In genomic region chr4:8278421-8279287, GRCh38 we compare ENCODE assay signal across 13 cellular contexts. TPM values are rescaled to one million over a fixed set of nuclear protein-coding genes. Genes with fewer than 3 reads are reported as not detected.
A peak's percentile ranks its signal among the peaks of the same experiment; 100 is the strongest.
DNase-seq lines count a peak whose midpoint lies in the region; ATAC-seq, FAIRE-seq and TF ChIP-seq lines count a peak whose summit lies in the region.
"Had no signal": no experiment of that assay in that cellular context is flagged by ENCODE, and none has a peak within 500 bp of the region (broad histone marks: within the 10 kb centered on the region; RNA-seq: fewer than 3 reads in every experiment).

No MANE protein-coding gene starts in this region.

- no peaks in the 10 kb centered on the region for H3K4me1 Mint-ChIP-seq in endodermal cell
- H3K4me1 Mint-ChIP-seq in stimulated activated memory B cell treated with anti-CD40 and anti-IgM and Interleukin-4, amounts not matched to agents 10 μg/mL and 1 μg/mL and 100 μg/mL, for 72 hours: no peaks in the 10 kb centered on the region
- H3K4me1 Mint-ChIP-seq: T-cell had no signal

- H2BK120ac ChIP-seq in mesendoderm (ENCODE audit: low read depth, low read length): no peak overlapping the region

- no peak for ATAC-seq in stimulated activated memory B cell treated with anti-CD40 and anti-IgM and Interleukin-4, amounts not matched to agents 10 μg/mL and 1 μg/mL and 100 μg/mL, for 72 hours
- ATAC-seq: T-cell had no signal

- H4K5ac ChIP-seq in mesendoderm (ENCODE audit: low read length): no peak overlapping the region

- H3K4me1 ChIP-seq in endodermal cell (ENCODE audit: control insufficient read depth, insufficient read depth, low read length) (no peaks in the 10 kb centered on the region), mesendoderm (ENCODE audit: control insufficient read depth, low read depth, low read length) (no peaks in the 10 kb centered on the region), testis (peaks cover 21% of the 10 kb centered on the region)

- WGBS in endodermal cell (ENCODE audit: insufficient coverage in 1 of 2, insufficient read length in 1 of 2), 2 experiments: 74 to 82% methylated on average over 5 to 17 of the region's 17 CpGs
- no CpG with 5 or more reads among the region's 17 CpGs for WGBS in mesendoderm (ENCODE audit: extremely low coverage, insufficient coverage, low lambda C conversion rate)
- WGBS in testis, 2 donors: 49% methylated on average over 15 to 17 of the region's 17 CpGs

- no peak overlapping the region for H2BK15ac ChIP-seq in mesendoderm (replicated peaks; ENCODE audit: low read depth)

- no peaks in the 10 kb centered on the region for H3K36me3 Mint-ChIP-seq in endodermal cell (ENCODE audit: low read depth)
- no peaks in the 10 kb centered on the region for H3K36me3 Mint-ChIP-seq in stimulated activated memory B cell treated with anti-CD40 and anti-IgM and Interleukin-4, amounts not matched to agents 10 μg/mL and 1 μg/mL and 100 μg/mL, for 72 hours
- H3K36me3 Mint-ChIP-seq: T-cell had no signal

- no peaks in the 10 kb centered on the region for H3K9me3 Mint-ChIP-seq in endodermal cell
- no peaks in the 10 kb centered on the region for H3K9me3 Mint-ChIP-seq in stimulated activated memory B cell treated with anti-CD40 and anti-IgM and Interleukin-4, amounts not matched to agents 10 μg/mL and 1 μg/mL and 100 μg/mL, for 72 hours
- H3K9me3 Mint-ChIP-seq: T-cell had no signal

- H3K4ac ChIP-seq in mesendoderm (ENCODE audit: low read depth, low read length): no peak overlapping the region

- no peak overlapping the region for H4K8ac ChIP-seq in mesendoderm (ENCODE audit: low read depth, low read length)

- H3K23ac ChIP-seq in mesendoderm (ENCODE audit: low read length): no peak overlapping the region

- peak overlapping the region; percentile 34 for H3K56ac ChIP-seq in mesendoderm (ENCODE audit: low read length)

- H3K27ac Mint-ChIP-seq in endodermal cell: peak overlapping the region; percentile 19
- no peak overlapping the region for H3K27ac Mint-ChIP-seq in stimulated activated memory B cell treated with anti-CD40 and anti-IgM and Interleukin-4, amounts not matched to agents 10 μg/mL and 1 μg/mL and 100 μg/mL, for 72 hours
- H3K27ac Mint-ChIP-seq: T-cell had no signal

- H3K9me3 ChIP-seq in endodermal cell (ENCODE audit: control insufficient read depth, low read length): no peaks in the 10 kb centered on the region
- no peaks in the 10 kb centered on the region for H3K9me3 ChIP-seq in testis

- H3K4me3 Mint-ChIP-seq in endodermal cell: no peak overlapping the region
- no peak overlapping the region for H3K4me3 Mint-ChIP-seq in stimulated activated memory B cell treated with anti-CD40 and anti-IgM and Interleukin-4, amounts not matched to agents 10 μg/mL and 1 μg/mL and 100 μg/mL, for 72 hours
- H3K4me3 Mint-ChIP-seq: T-cell had no signal

- no peaks in the 10 kb centered on the region for H3K27me3 ChIP-seq in endodermal cell (ENCODE audit: control insufficient read depth, insufficient read depth, low read length, poor library complexity, severe bottlenecking)
- H3K27me3 ChIP-seq in mesendoderm (ENCODE audit: insufficient read depth, low read length, poor library complexity): no peaks in the 10 kb centered on the region
- no peaks in the 10 kb centered on the region for H3K27me3 ChIP-seq in testis

- no peaks in the 10 kb centered on the region for H3K79me1 ChIP-seq in mesendoderm (ENCODE audit: low read length)

- H3K27me3 Mint-ChIP-seq in endodermal cell (ENCODE audit: insufficient read depth): no peaks in the 10 kb centered on the region
- peaks cover 55% of the 10 kb centered on the region for H3K27me3 Mint-ChIP-seq in stimulated activated memory B cell treated with anti-CD40 and anti-IgM and Interleukin-4, amounts not matched to agents 10 μg/mL and 1 μg/mL and 100 μg/mL, for 72 hours

- H3K36me3 ChIP-seq in endodermal cell (ENCODE audit: control insufficient read depth, insufficient read depth, low read length): no peaks in the 10 kb centered on the region
- no peaks in the 10 kb centered on the region for H3K36me3 ChIP-seq in mesendoderm (ENCODE audit: control insufficient read depth, insufficient read depth, low read length)
- H3K36me3 ChIP-seq in testis (ENCODE audit: low read depth, missing control alignments): no peaks in the 10 kb centered on the region

- H3K18ac ChIP-seq in mesendoderm (ENCODE audit: low read length): no peak overlapping the region

- no peak overlapping the region for H2BK5ac ChIP-seq in mesendoderm (ENCODE audit: low read length)

- DNase-seq in AG08396 (ENCODE audit: low spot score) (peak; percentile 89), NCI-H1694 treated with DMSO at 0.1 percent for 48 hours (lab: John Stamatoyannopoulos, UW) (peak; percentile 57), endodermal cell (no peak), mesendoderm (no peak), testis (no peak), D721Med (ENCODE audit: insufficient read length, low spot score) (no peak), NCI-H2081 treated with DMSO at 0.1 percent for 48 hours (lab: John Stamatoyannopoulos, UW) (no peak)
- DNase-seq: activated T-cell treated with anti-CD3 and anti-CD28 coated beads, Interleukin-2, amount 50 U/mL, for 48 hours; Calu3; NCI-H1436; T-cell had no signal

- no peak overlapping the region for H3K9ac ChIP-seq in endodermal cell (ENCODE audit: extremely low read depth, low read length, poor library complexity, severe bottlenecking)
- no peak overlapping the region for H3K9ac ChIP-seq in mesendoderm (ENCODE audit: low read length)

- H2AK5ac ChIP-seq in mesendoderm (ENCODE audit: low read length): no peak overlapping the region

- TF ChIP-seq CTCF in endodermal cell (conservative IDR thresholded peaks at IDR 0.05): no peak
- no peak for TF ChIP-seq CTCF in testis (IDR thresholded peaks at IDR 0.05)
- TF ChIP-seq CTCF in D721Med (IDR thresholded peaks at IDR 0.05; ENCODE audit: insufficient read depth, missing control alignments): no peak

- intact Hi-C loops in testis (cut with DNase I; ENCODE audit: low total_unique reads): no loop called here

- FAIRE-seq in D721Med (lab: Jason Lieb, UNC): no peak

- H3K4me3 ChIP-seq in endodermal cell (ENCODE audit: low read length): no peak overlapping the region
- no peak overlapping the region for H3K4me3 ChIP-seq in mesendoderm (ENCODE audit: low read length)
- H3K4me3 ChIP-seq in testis: no peak overlapping the region

- H3K27ac ChIP-seq in endodermal cell (ENCODE audit: low read depth, low read length) (no peak overlapping the region), mesendoderm (ENCODE audit: low read depth, low read length) (no peak overlapping the region), testis (no peak overlapping the region)

- no peak for TF ChIP-seq POLR2A in testis (IDR thresholded peaks at IDR 0.05)

- H3K4me2 ChIP-seq in mesendoderm (ENCODE audit: low read length): no peak overlapping the region

- H3K79me2 ChIP-seq in mesendoderm (ENCODE audit: control insufficient read depth, insufficient read depth, low read length): no peaks in the 10 kb centered on the region

RNA-seq across cellular contexts. Expression of gene HTRA3, which starts 9.1 kb away (rescaled TPM):
- total RNA-seq in endodermal cell: 1 to 10 TPM; 3.2 to 4.6 TPM
- 1.4 TPM for polyA plus RNA-seq in endodermal cell (2013, experiment 1 of 2)
- polyA plus RNA-seq in endodermal cell (2013, experiment 2 of 2): 1.6 TPM
- polyA plus RNA-seq in mesendoderm (2013, experiment 1 of 2): 1.8 TPM
- polyA plus RNA-seq in mesendoderm (2013, experiment 2 of 2): 1.9 TPM
- total RNA-seq in testis: 10 to 100 TPM in 1 of 2 donors, 1 to 10 TPM in 1; 6.1 to 12.2 TPM
- polyA plus RNA-seq in testis (ENCODE audit: insufficient read depth, low read depth, low replicate concordance): 17.3 TPM
- total RNA-seq: Calu3 had no signal
- polyA plus RNA-seq: neural cell had no signal

Comparison
In these comparisons a context has a peak if more than half of its experiments do, and no peak if none do; other contexts are left out.
1. DNase-seq: peak in AG08396 (single experiment) and NCI-H1694 treated with DMSO at 0.1 percent for 48 hours (single experiment); none in endodermal cell (single experiment), mesendoderm (single experiment), testis (single experiment), D721Med (single experiment) and NCI-H2081 treated with DMSO at 0.1 percent for 48 hours (single experiment).